In genomic region chr6:66232890-66233289, GRCh38 we compare ENCODE assay signal across 9 cellular contexts.
"Had no signal": no experiment of that assay in that cellular context is flagged by ENCODE, and none has a peak within 500 bp of the region (broad histone marks: within the 10 kb centered on the region; RNA-seq: fewer than 3 reads in every experiment).

No MANE protein-coding gene starts in this region.

- H3K9ac ChIP-seq: GM23248 had no signal

- H3K9me3 ChIP-seq: HAP-1 had no signal

- H3K4me1 ChIP-seq: HAP-1 had no signal

- DNase-seq: GM23248, GOT3, H7, H9, HCEC 1CT, HFFc6 had no signal

- H3K9me3 Mint-ChIP-seq: GM23338, H9, HFFc6 had no signal

- H3K27ac ChIP-seq: GM23248 had no signal

- H3K4me3 Mint-ChIP-seq: GM23338, H9, HFFc6 had no signal

- H2AFZ ChIP-seq: GM23248, GM23338 had no signal

- H3K36me3 ChIP-seq: HAP-1 had no signal

- H3K4me1 Mint-ChIP-seq: GM23338, H9 had no signal

- H3K4me2 ChIP-seq: GM23338 had no signal

- ATAC-seq: GM23338, HCT116 had no signal

- H3K27ac Mint-ChIP-seq: GM23338, H9, HFFc6 had no signal

- H3K4me3 ChIP-seq: GM23248, GM23338, HAP-1 had no signal
